ENCODE assay signal across 27 cellular contexts in genomic region chr5:107817951-107818350, GRCh38.
"Had no signal": no experiment of that assay in that cellular context is flagged by ENCODE, and none has a peak within 500 bp of the region (broad histone marks: within the 10 kb centered on the region; RNA-seq: fewer than 3 reads in every experiment).

No MANE protein-coding gene starts in this region.

- H3K27ac ChIP-seq: ascending aorta, cardiac muscle cell, SJSA1 had no signal

- ATAC-seq: activated CD4-positive, alpha-beta T cell treated with anti-CD3 and anti-CD28 coated beads for 36 hours; activated CD4-positive, CD25-positive, alpha-beta regulatory T cell treated with anti-CD3 and anti-CD28 coated beads, Interleukin-2, amount 50 U/mL, for 24 hours; activated CD8-positive, alpha-beta T cell treated with anti-CD3 and anti-CD28 coated beads, Interleukin-2, amount 10 ng/mL, durations not matched to agents 7 days and 5 days; WTC11 had no signal

- H3K4me3 ChIP-seq: ascending aorta, cardiac muscle cell, SJSA1 had no signal

- H3K27me3 ChIP-seq: ascending aorta, SJSA1 had no signal

- H3K36me3 ChIP-seq: ascending aorta, cardiac muscle cell, SJSA1 had no signal

- H3K4me1 ChIP-seq: ascending aorta had no signal

- DNase-seq: activated CD4-positive, alpha-beta T cell treated with anti-CD3 and anti-CD28 coated beads for 36 hours; activated CD4-positive, alpha-beta T cell treated with anti-CD3 and anti-CD28 coated beads, Interleukin-2, amount 10 ng/mL, durations not matched to agents 7 days and 5 days; activated CD4-positive, alpha-beta T cell treated with anti-CD3 and anti-CD28 coated beads, Interleukin-2, amount 50 U/mL, for 48 hours; activated CD8-positive, alpha-beta T cell treated with anti-CD3 and anti-CD28 coated beads, Interleukin-2, amount 10 ng/mL, durations not matched to agents 7 days and 5 days; activated gamma-delta T cell; activated naive CD4-positive, alpha-beta T cell treated with Interleukin-2 at 50 U/mL for 16 hours; activated naive CD8-positive, alpha-beta T cell treated with anti-CD3 and anti-CD28 coated beads, Interleukin-2, amount 10 ng/mL, durations not matched to agents 7 days and 5 days; activated T-cell treated with anti-CD3 and anti-CD28 coated beads, Interleukin-2, amount 50 U/mL, for 24 hours; amygdala; Karpas-422; KBM-7; NCI-H1048; NCI-H1105 treated with DMSO at 0.1 percent for 48 hours; NCI-H1436; NCI-H1694; NCI-H1930; NCI-H2081 treated with DMSO at 0.1 percent for 48 hours; NCI-H510A; NCI-H526; NCI-H748 treated with DMSO at 0.1 percent for 48 hours; SHP77; T1000 had no signal

- H3K9me3 ChIP-seq: SJSA1 had no signal
